Comparison of ENCODE assay signal across 28 cellular contexts in genomic region chr15:29534378-29534777, GRCh38.
A peak's percentile ranks its signal among the peaks of the same experiment; 100 is the strongest.
DNase-seq lines count a peak whose midpoint lies in the region; ATAC-seq and TF ChIP-seq lines count a peak whose summit lies in the region.
"Had no signal": no experiment of that assay in that cellular context is flagged by ENCODE, and none has a peak within 500 bp of the region (broad histone marks: within the 10 kb centered on the region; RNA-seq: fewer than 3 reads in every experiment).

No MANE protein-coding gene starts in this region.

- H3K18ac ChIP-seq in mesendoderm (ENCODE audit: low read length): no peak overlapping the region

- no peak for TF ChIP-seq POLR2A in heart left ventricle (IDR thresholded peaks at IDR 0.05)

- no peak overlapping the region for H4K5ac ChIP-seq in mesendoderm (ENCODE audit: low read length)

- intact Hi-C loops in right cardiac atrium (cut with DNase I): no loop called here
- intact Hi-C loops in heart left ventricle (cut with DNase I): no loop called here

- ATAC-seq in right cardiac atrium (peak; percentile 30 to 34), heart left ventricle (no peak)
- ATAC-seq: gastrocnemius medialis, HCT116, T-helper 17 cell had no signal

- H3K4me2 ChIP-seq in mesendoderm (ENCODE audit: low read length): no peak overlapping the region
- H3K4me2 ChIP-seq: hepatocyte, PC-9, SK-N-SH had no signal

- no peaks in the 10 kb centered on the region for H3K27me3 ChIP-seq in right cardiac atrium (ENCODE audit: control insufficient read depth, insufficient read depth)
- H3K27me3 ChIP-seq in heart left ventricle: no peaks in the 10 kb centered on the region
- H3K27me3 ChIP-seq in mesendoderm (ENCODE audit: insufficient read depth, low read length, poor library complexity): no peaks in the 10 kb centered on the region
- H3K27me3 ChIP-seq: breast epithelium, gastrocnemius medialis, hepatocyte, suprapubic skin, upper lobe of left lung had no signal

- H3K36me3 ChIP-seq in heart left ventricle (no peaks in the 10 kb centered on the region), mesendoderm (ENCODE audit: control insufficient read depth, insufficient read depth, low read length) (no peaks in the 10 kb centered on the region)
- H3K36me3 ChIP-seq: breast epithelium, gastrocnemius medialis, left ventricle myocardium inferior, suprapubic skin, upper lobe of left lung had no signal

- H2AK5ac ChIP-seq in mesendoderm (ENCODE audit: low read length): no peak overlapping the region

- POLR2A ChIA-PET in HEK293T (lab: Yijun Ruan, JAX): no interaction called here

- H3K4me3 ChIP-seq in right cardiac atrium (ENCODE audit: low read length) (no peak overlapping the region), heart left ventricle (no peak overlapping the region), mesendoderm (ENCODE audit: low read length) (no peak overlapping the region)
- H3K4me3 ChIP-seq: breast epithelium, gastrocnemius medialis, hepatocyte, left ventricle myocardium inferior, PC-9, suprapubic skin, upper lobe of left lung had no signal

- H3K9me3 ChIP-seq in right cardiac atrium (ENCODE audit: control insufficient read depth, low read length) (no peaks in the 10 kb centered on the region), heart left ventricle (no peaks in the 10 kb centered on the region)
- H3K9me3 ChIP-seq: breast epithelium, gastrocnemius medialis, left ventricle myocardium inferior, SK-N-SH, suprapubic skin, upper lobe of left lung had no signal

- H3K9ac ChIP-seq in mesendoderm (ENCODE audit: low read length): no peak overlapping the region
- H3K9ac ChIP-seq: SK-N-SH had no signal

- 29% methylated on average over 3 of the region's 3 CpGs for WGBS in right cardiac atrium
- WGBS in heart left ventricle, 4 donors: 39 to 61% (median 54%) methylated on average over 3 of the region's 3 CpGs
- no CpG with 5 or more reads among the region's 3 CpGs for WGBS in mesendoderm (ENCODE audit: extremely low coverage, insufficient coverage, low lambda C conversion rate)

- no peaks in the 10 kb centered on the region for H3K79me2 ChIP-seq in mesendoderm (ENCODE audit: control insufficient read depth, insufficient read depth, low read length)
- H3K79me2 ChIP-seq: hepatocyte had no signal

- H2BK15ac ChIP-seq in mesendoderm (replicated peaks; ENCODE audit: low read depth): no peak overlapping the region

- DNase-seq in right cardiac atrium: no peak
- no peak for DNase-seq in heart left ventricle
- peak; percentile 37 for DNase-seq in astrocyte of the hippocampus (ENCODE audit: low read depth, low spot score)
- peak; percentile 48 for DNase-seq in mesendoderm
- DNase-seq in mesenteric fat pad (ENCODE audit: low spot score): no peak
- DNase-seq in NCI-H1694 treated with DMSO at 0.1 percent for 48 hours (lab: John Stamatoyannopoulos, UW): no peak
- no peak for DNase-seq in UCSD-AML1 (lab: John Stamatoyannopoulos, UW; ENCODE audit: unreplicated experiment)
- no peak for DNase-seq in HEK293T (ENCODE audit: extremely low spot score)
- DNase-seq: 8988T; activated CD4-positive, alpha-beta memory T cell treated with anti-CD3 and anti-CD28 coated beads for 36 hours; activated CD4-positive, alpha-beta T cell treated with anti-CD3 and anti-CD28 coated beads for 1 hour; activated naive CD4-positive, alpha-beta T cell treated with anti-CD3 and anti-CD28 coated beads, Interleukin-2, amount 10 ng/mL, durations not matched to agents 7 days and 5 days; CD4-positive, alpha-beta T cell; gastrocnemius medialis; Kasumi-1; left ventricle myocardium inferior; mesenchymal stem cell; NCI-H1436 treated with DMSO at 0.1 percent for 48 hours; NCI-H2107; PC-9; SK-N-SH; stimulated activated naive CD4-positive, alpha-beta T cell treated with Interleukin-2 at 50 U/mL for 16 hours; T-helper 17 cell; upper lobe of left lung had no signal

- H3K4ac ChIP-seq in mesendoderm (ENCODE audit: low read depth, low read length): no peak overlapping the region

- H4K8ac ChIP-seq in mesendoderm (ENCODE audit: low read depth, low read length): no peak overlapping the region

- H2BK5ac ChIP-seq in mesendoderm (ENCODE audit: low read length): no peak overlapping the region

- H3K56ac ChIP-seq in mesendoderm (ENCODE audit: low read length): no peak overlapping the region

- H3K4me1 ChIP-seq in right cardiac atrium (ENCODE audit: control insufficient read depth, insufficient read depth, low read length) (no peaks in the 10 kb centered on the region), heart left ventricle (no peaks in the 10 kb centered on the region), mesendoderm (ENCODE audit: control insufficient read depth, low read depth, low read length) (peaks cover 2% of the 10 kb centered on the region)
- H3K4me1 ChIP-seq: breast epithelium, gastrocnemius medialis, left ventricle myocardium inferior, suprapubic skin had no signal

- H2BK120ac ChIP-seq in mesendoderm (ENCODE audit: low read depth, low read length): no peak overlapping the region

- H3K79me1 ChIP-seq in mesendoderm (ENCODE audit: low read length): no peaks in the 10 kb centered on the region

- TF ChIP-seq CTCF in heart left ventricle (IDR thresholded peaks at IDR 0.05): no peak

- CTCF ChIA-PET in HEK293T (lab: Yijun Ruan, JAX): no interaction called here

- H3K27ac ChIP-seq in right cardiac atrium (ENCODE audit: low read length) (no peak overlapping the region), heart left ventricle (no peak overlapping the region), mesendoderm (ENCODE audit: low read depth, low read length) (no peak overlapping the region)
- H3K27ac ChIP-seq: breast epithelium, gastrocnemius medialis, hepatocyte, left ventricle myocardium inferior, PC-9, suprapubic skin had no signal

- no peak overlapping the region for H3K23ac ChIP-seq in mesendoderm (ENCODE audit: low read length)

TF ChIP-seq in HEK293T, 16 proteins besides CTCF, POLR2A, EP300 and RAD21:
- no peak for TF ChIP-seq L3MBTL2 (conservative IDR thresholded peaks at IDR 0.05)
- no peak for TF ChIP-seq ELF4 (IDR thresholded peaks at IDR 0.05)
- no peak for TF ChIP-seq NFRKB (IDR thresholded peaks at IDR 0.05)
- TF ChIP-seq BHLHE40 (IDR thresholded peaks at IDR 0.05; ENCODE audit: borderline replicate concordance): no peak
- TF ChIP-seq FOXM1 (IDR thresholded peaks at IDR 0.05; ENCODE audit: borderline replicate concordance): no peak
- no peak for TF ChIP-seq FOXK2 (IDR thresholded peaks at IDR 0.05)
- no peak for TF ChIP-seq ARNT (IDR thresholded peaks at IDR 0.05)
- no peak for TF ChIP-seq SUZ12 (IDR thresholded peaks at IDR 0.05)
- no peak for TF ChIP-seq TARDBP (IDR thresholded peaks at IDR 0.05)
- TF ChIP-seq LEF1 (IDR thresholded peaks at IDR 0.05; ENCODE audit: borderline replicate concordance): no peak
- TF ChIP-seq PKNOX1 (IDR thresholded peaks at IDR 0.05): no peak
- TF ChIP-seq FOXA1 (IDR thresholded peaks at IDR 0.05): no peak
- no peak for TF ChIP-seq ZNF384 (IDR thresholded peaks at IDR 0.05)
- TF ChIP-seq CTBP1 (IDR thresholded peaks at IDR 0.05; ENCODE audit: borderline replicate concordance): no peak
- no peak for TF ChIP-seq SP1 (IDR thresholded peaks at IDR 0.05)
- TF ChIP-seq HDGF (IDR thresholded peaks at IDR 0.05; ENCODE audit: borderline replicate concordance): no peak

Comparison
In these comparisons a context has a peak if more than half of its experiments do, and no peak if none do; other contexts are left out.
1. ATAC-seq: peak in right cardiac atrium (2 of 2); none in heart left ventricle (0 of 4).
2. DNase-seq: peak in astrocyte of the hippocampus (single experiment) and mesendoderm (single experiment); none in right cardiac atrium (0 of 3), heart left ventricle (0 of 5), mesenteric fat pad (single experiment), NCI-H1694 treated with DMSO at 0.1 percent for 48 hours (single experiment), UCSD-AML1 (single experiment) and HEK293T (single experiment).